ENCODE assay signal across 8 cellular contexts in the genomic region with DNA sequence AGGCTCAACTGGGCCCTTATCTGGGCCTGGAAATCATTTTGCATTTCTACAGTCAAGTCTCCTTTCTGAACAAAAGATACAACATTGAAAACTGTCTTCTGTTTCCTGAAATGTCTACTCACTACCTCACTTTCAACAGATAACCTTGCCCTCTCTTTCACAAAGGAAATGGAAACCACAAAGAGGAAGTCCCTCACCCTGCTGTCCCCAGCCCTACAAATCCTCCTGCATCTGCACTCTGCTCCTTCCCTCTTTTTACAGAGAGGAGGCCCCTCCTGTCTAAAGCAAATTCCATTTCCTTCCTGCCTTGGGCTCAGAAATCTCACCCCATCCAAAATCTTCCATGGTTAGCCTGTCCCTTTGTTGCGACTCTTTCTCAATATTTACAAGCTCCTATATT. TPM values are rescaled to one million over a fixed set of nuclear protein-coding genes. Genes with fewer than 3 reads are reported as not detected.
DNase-seq lines count a peak whose midpoint lies in the region; ATAC-seq lines count a peak whose summit lies in the region.

No MANE protein-coding gene starts in this region.

- intact Hi-C loops in Right ventricle myocardium superior (cut with DNase I) (no loop called here), cardiac septum (cut with DNase I) (loop anchor here (10.0 kb wide), 1 partner anchor 150 kb away; no protein-coding TSS in a partner anchor)

- no peak overlapping the region for H3K27ac Mint-ChIP-seq in stimulated activated memory B cell treated with anti-CD40 and anti-IgM and Interleukin-4, amounts not matched to agents 10 μg/mL and 1 μg/mL and 100 μg/mL, for 72 hours

- peak; percentile 51 for ATAC-seq in Right ventricle myocardium superior (ENCODE audit: poor library complexity)
- peak; percentile 95 for ATAC-seq in HG03025 (IDR thresholded peaks at IDR 0.05; ENCODE audit: low FRiP score, unreplicated experiment)
- ATAC-seq in stimulated activated memory B cell treated with anti-CD40 and anti-IgM and Interleukin-4, amounts not matched to agents 10 μg/mL and 1 μg/mL and 100 μg/mL, for 72 hours: peak; percentile 98

- H3K9me3 Mint-ChIP-seq in stimulated activated memory B cell treated with anti-CD40 and anti-IgM and Interleukin-4, amounts not matched to agents 10 μg/mL and 1 μg/mL and 100 μg/mL, for 72 hours: no peaks in the 10 kb centered on the region

- H3K4me3 Mint-ChIP-seq in stimulated activated memory B cell treated with anti-CD40 and anti-IgM and Interleukin-4, amounts not matched to agents 10 μg/mL and 1 μg/mL and 100 μg/mL, for 72 hours: no peak overlapping the region

- H3K4me1 Mint-ChIP-seq in stimulated activated memory B cell treated with anti-CD40 and anti-IgM and Interleukin-4, amounts not matched to agents 10 μg/mL and 1 μg/mL and 100 μg/mL, for 72 hours: peaks cover 30% of the 10 kb centered on the region

- DNase-seq in Right ventricle myocardium superior: no peak
- DNase-seq in cardiac septum (ENCODE audit: low spot score): no peak
- peak; percentile 81 for DNase-seq in SIG-M5 (lab: John Stamatoyannopoulos, UW)
- no peak for DNase-seq in retina
- no peak for DNase-seq in iPS-NIHi11 (ENCODE audit: low spot score)
- no peak for DNase-seq in HPDE6-E6E7 (ENCODE audit: extremely low spot score)

- no peaks in the 10 kb centered on the region for H3K36me3 Mint-ChIP-seq in stimulated activated memory B cell treated with anti-CD40 and anti-IgM and Interleukin-4, amounts not matched to agents 10 μg/mL and 1 μg/mL and 100 μg/mL, for 72 hours

- no peaks in the 10 kb centered on the region for H3K27me3 Mint-ChIP-seq in stimulated activated memory B cell treated with anti-CD40 and anti-IgM and Interleukin-4, amounts not matched to agents 10 μg/mL and 1 μg/mL and 100 μg/mL, for 72 hours

RNA-seq across cellular contexts. Expression of a gene that starts 24.8 kb away (rescaled TPM):
- total RNA-seq in Right ventricle myocardium superior (28.8 TPM), cardiac septum (9.8 TPM)
